Comparison of ENCODE assay signal across 37 cellular contexts in genomic region chr6:83827050-83827449, GRCh38. TPM values are rescaled to one million over a fixed set of nuclear protein-coding genes. Genes with fewer than 3 reads are reported as not detected.
A peak's percentile ranks its signal among the peaks of the same experiment; 100 is the strongest.
DNase-seq lines count a peak whose midpoint lies in the region; ATAC-seq, FAIRE-seq and TF ChIP-seq lines count a peak whose summit lies in the region.
"Had no signal": no experiment of that assay in that cellular context is flagged by ENCODE, and none has a peak within 500 bp of the region (broad histone marks: within the 10 kb centered on the region; RNA-seq: fewer than 3 reads in every experiment).

No MANE protein-coding gene starts in this region.

- H2BK5ac ChIP-seq in H1 (ENCODE audit: low read depth, low read length) (no peak overlapping the region), neuronal stem cell (ENCODE audit: low read length) (no peak overlapping the region)

- H3K4me3 ChIP-seq in GM23248, result no peak overlapping the region
- H3K4me3 ChIP-seq in NT2/D1 (ENCODE audit: insufficient read length, low read depth), result no peak overlapping the region
- H3K4me3 ChIP-seq in H1 (ENCODE audit: extremely low read depth in 1 of 4, insufficient read depth in 2 of 4, low read depth in 3 of 4, low read length in 4 of 4), result no peak overlapping the region
- H3K4me3 ChIP-seq in neuronal stem cell (ENCODE audit: low read length in 2 of 2), result no peak overlapping the region
- H3K4me3 ChIP-seq in gastroesophageal sphincter, result no peak overlapping the region
- H3K4me3 ChIP-seq: ascending aorta; BLaER1 treated with 17β-estradiol and CSF1 and Interleukin-3, amounts not matched to agents 10 nM and 100 nM; esophagus muscularis mucosa; smooth muscle cell; tibial nerve had no signal

- WGBS in GM23248 (ENCODE audit: low coverage in 1 of 2, low lambda C conversion rate in 2 of 2, missing lambda C conversion rate in 2 of 2), 2 experiments, result 42 to 46% methylated on average over 2 of the region's 2 CpGs
- WGBS in H1 (ENCODE audit: extremely low coverage in 1 of 2, insufficient coverage in 1 of 2, insufficient read length in 1 of 2, insufficient replicate concordance in 2 of 2, low coverage in 1 of 2, low lambda C conversion rate in 2 of 2, missing lambda C conversion rate in 1 of 2), 2 experiments, result 63% methylated on average over 2 of the region's 2 CpGs; no CpG with 5 or more reads in 1 of the 2 experiments
- no CpG with 5 or more reads among the region's 2 CpGs for WGBS in neuronal stem cell (ENCODE audit: extremely low coverage in 2 of 2, insufficient read length in 2 of 2, insufficient replicate concordance in 1 of 2), 2 donors
- WGBS in gastroesophageal sphincter (ENCODE audit: low coverage in 1 of 2), 2 donors, result 67 to 83% methylated on average over 1 of the region's 2 CpGs

- no peak overlapping the region for H2BK120ac ChIP-seq in H1 (replicated peaks; ENCODE audit: low read depth, low read length)
- no peak overlapping the region for H2BK120ac ChIP-seq in neuronal stem cell (ENCODE audit: low read depth, low read length)

- no peaks in the 10 kb centered on the region for H3K9me3 ChIP-seq in GM23248 (ENCODE audit: low read depth)
- no peaks in the 10 kb centered on the region for H3K9me3 ChIP-seq in NT2/D1 (ENCODE audit: insufficient read depth, low read length)
- H3K9me3 ChIP-seq in H1 (ENCODE audit: insufficient read depth in 2 of 2, low read depth in 1 of 2, low read length in 1 of 2), result no peaks in the 10 kb centered on the region; a peak in 1 of 4 replicates
- H3K9me3 ChIP-seq in neuronal stem cell (replicated peaks in 1 of 2; ENCODE audit: control insufficient read depth in 2 of 2, insufficient read depth in 1 of 2, low read depth in 1 of 2, low read length in 2 of 2), result no peaks in the 10 kb centered on the region
- no peaks in the 10 kb centered on the region for H3K9me3 ChIP-seq in gastroesophageal sphincter
- H3K9me3 ChIP-seq: ascending aorta; BLaER1 treated with 17β-estradiol and CSF1 and Interleukin-3, amounts not matched to agents 10 nM and 100 nM; esophagus muscularis mucosa; tibial nerve had no signal

- no peak overlapping the region for H3K9ac ChIP-seq in GM23248
- no peak overlapping the region for H3K9ac ChIP-seq in NT2/D1 (ENCODE audit: insufficient read length, low read depth)
- no peak overlapping the region for H3K9ac ChIP-seq in H1 (replicated peaks in 1 of 4; ENCODE audit: extremely low read depth in 1 of 4, low read depth in 3 of 4, low read length in 3 of 4)
- H3K9ac ChIP-seq in neuronal stem cell (ENCODE audit: low read depth, low read length, poor library complexity), result no peak overlapping the region
- H3K9ac ChIP-seq: BLaER1 treated with 17β-estradiol and CSF1 and Interleukin-3, amounts not matched to agents 10 nM and 100 nM had no signal

- no peak overlapping the region for H3K56ac ChIP-seq in H1 (replicated peaks; ENCODE audit: insufficient read length, low read depth, low read length)

- H4K8ac ChIP-seq in H1 (ENCODE audit: extremely low read depth, insufficient read depth, low read length) (no peak overlapping the region), neuronal stem cell (ENCODE audit: low read depth, low read length) (no peak overlapping the region)

- H4K20me1 ChIP-seq in GM23248 (ENCODE audit: insufficient read depth) (no peaks in the 10 kb centered on the region), H1 (replicated peaks in 1 of 2; ENCODE audit: control insufficient read depth in 1 of 2, insufficient read depth in 2 of 2, low read length in 2 of 2) (no peaks in the 10 kb centered on the region)
- H4K20me1 ChIP-seq: BLaER1 treated with 17β-estradiol and CSF1 and Interleukin-3, amounts not matched to agents 10 nM and 100 nM had no signal

- CTCF ChIA-PET in H1 (lab: Charles Lee; ENCODE audit: partially characterized antibody), result interaction anchor here (1.1 to 1.2 kb wide), 3 partner anchors 8 to 22 kb away, joined by 3 to 5 read pairs (median 3); no protein-coding TSS in a partner anchor

- H3K79me1 ChIP-seq in H1 (ENCODE audit: low read depth, low read length) (no peaks in the 10 kb centered on the region), neuronal stem cell (ENCODE audit: low read depth, low read length) (no peaks in the 10 kb centered on the region)

- TF ChIP-seq EP300 in H1 (IDR thresholded peaks at IDR 0.05; ENCODE audit: borderline replicate concordance in 1 of 2, low read depth in 2 of 2, low read length in 2 of 2), result no peak
- TF ChIP-seq EP300 in gastroesophageal sphincter (IDR thresholded peaks at IDR 0.05), result no peak

- H3K27me3 ChIP-seq in GM23248 (replicated peaks; ENCODE audit: insufficient read depth) (no peaks in the 10 kb centered on the region), NT2/D1 (ENCODE audit: insufficient read depth, insufficient read length) (no peaks in the 10 kb centered on the region), H1 (replicated peaks in 1 of 4; ENCODE audit: control insufficient read depth in 3 of 4, extremely low read depth in 1 of 4, insufficient read depth in 3 of 4, low read length in 3 of 4) (no peaks in the 10 kb centered on the region), neuronal stem cell (ENCODE audit: control insufficient read depth in 3 of 3, insufficient read depth in 3 of 3, low read depth in 1 of 3, low read length in 3 of 3) (no peaks in the 10 kb centered on the region), gastroesophageal sphincter (no peaks in the 10 kb centered on the region)
- H3K27me3 ChIP-seq: ascending aorta; BLaER1 treated with 17β-estradiol and CSF1 and Interleukin-3, amounts not matched to agents 10 nM and 100 nM; esophagus muscularis mucosa; tibial nerve had no signal

- H4K91ac ChIP-seq in H1 (replicated peaks; ENCODE audit: insufficient read length, low read length) (no peak overlapping the region), neuronal stem cell (ENCODE audit: low read depth, low read length, poor library complexity) (no peak overlapping the region)

- H3K27ac ChIP-seq in GM23248, result no peak overlapping the region
- no peak overlapping the region for H3K27ac ChIP-seq in H1 (ENCODE audit: low read depth, low read length)
- H3K27ac ChIP-seq in neuronal stem cell (replicated peaks; ENCODE audit: low read length), result no peak overlapping the region
- H3K27ac ChIP-seq in gastroesophageal sphincter, result no peak overlapping the region
- H3K27ac ChIP-seq: ascending aorta; BLaER1 treated with 17β-estradiol and CSF1 and Interleukin-3, amounts not matched to agents 10 nM and 100 nM; esophagus muscularis mucosa; tibial nerve had no signal

- intact Hi-C loops in sciatic nerve (cut with DNase I), result no loop called here

- H2BK15ac ChIP-seq in H1 (ENCODE audit: low read length) (no peak overlapping the region), neuronal stem cell (ENCODE audit: low read length) (no peak overlapping the region)

- H3K4me2 ChIP-seq in GM23248 (ENCODE audit: unreplicated experiment) (no peak overlapping the region), H1 (ENCODE audit: insufficient read depth in 1 of 2, low read depth in 2 of 2, low read length in 2 of 2) (peak overlapping the region in 1 of 2 experiments; percentile 18; a peak in 1 of 4 replicates), neuronal stem cell (ENCODE audit: insufficient read depth, low read length, poor library complexity, severe bottlenecking) (no peak overlapping the region)
- H3K4me2 ChIP-seq: BLaER1 treated with 17β-estradiol and CSF1 and Interleukin-3, amounts not matched to agents 10 nM and 100 nM; smooth muscle cell had no signal

- TF ChIP-seq POLR2A in H1 (IDR thresholded peaks at IDR 0.05; ENCODE audit: control extremely low read depth in 1 of 2, low read depth in 2 of 2, low read length in 2 of 2) (no peak), gastroesophageal sphincter (IDR thresholded peaks at IDR 0.05) (no peak)

- TF ChIP-seq CTCF in H1 (IDR thresholded peaks at IDR 0.05; ENCODE audit: control extremely low read depth in 1 of 3, insufficient read depth in 1 of 3, low read depth in 1 of 3, low read length in 3 of 3) (no peak), gastroesophageal sphincter (IDR thresholded peaks at IDR 0.05) (no peak)

- H3K4me1 ChIP-seq in GM23248 (ENCODE audit: insufficient read depth), result no peaks in the 10 kb centered on the region
- no peaks in the 10 kb centered on the region for H3K4me1 ChIP-seq in NT2/D1 (ENCODE audit: insufficient read depth, insufficient read length)
- H3K4me1 ChIP-seq in H1 (replicated peaks in 1 of 4; ENCODE audit: control insufficient read depth in 3 of 4, insufficient read depth in 4 of 4, low read length in 3 of 4), result peaks cover 0 to 5% (median 1%) of the 10 kb centered on the region in 4 experiments; a peak in 1 of 7 replicates
- H3K4me1 ChIP-seq in neuronal stem cell (ENCODE audit: control insufficient read depth in 2 of 2, insufficient read depth in 1 of 2, low read depth in 1 of 2, low read length in 2 of 2), result peaks cover 3 to 5% of the 10 kb centered on the region in 2 donors
- H3K4me1 ChIP-seq in gastroesophageal sphincter, result peaks cover 0 to 10% (median 0%) of the 10 kb centered on the region in 3 donors
- H3K4me1 ChIP-seq: ascending aorta; BLaER1 treated with 17β-estradiol and CSF1 and Interleukin-3, amounts not matched to agents 10 nM and 100 nM; tibial nerve had no signal

- H3K4ac ChIP-seq in H1 (replicated peaks; ENCODE audit: insufficient read length, low read depth, low read length) (no peak overlapping the region), neuronal stem cell (ENCODE audit: low read length) (no peak overlapping the region)

- no peak overlapping the region for H3K14ac ChIP-seq in H1 (ENCODE audit: insufficient read length)
- no peak overlapping the region for H3K14ac ChIP-seq in neuronal stem cell (ENCODE audit: low read length)

- H3K9me2 ChIP-seq in GM23248 (ENCODE audit: insufficient read depth), result no peaks in the 10 kb centered on the region

- POLR2A ChIA-PET in H1 (lab: Charles Lee; ENCODE audit: partially characterized antibody), result no interaction called here

- no peak overlapping the region for H3K23ac ChIP-seq in H1 (ENCODE audit: insufficient read length)
- no peak overlapping the region for H3K23ac ChIP-seq in neuronal stem cell (ENCODE audit: low read depth, low read length, poor library complexity)

- in situ Hi-C loops in GM23248 (cut with MboI), result no loop called here

- H3K79me2 ChIP-seq in GM23248 (ENCODE audit: insufficient read depth) (no peaks in the 10 kb centered on the region), H1 (ENCODE audit: control insufficient read depth in 1 of 2, insufficient read depth in 2 of 2, low read length in 2 of 2) (no peaks in the 10 kb centered on the region)

- H2AFZ ChIP-seq in GM23248, result no peak overlapping the region
- H2AFZ ChIP-seq in H1 (ENCODE audit: low read length), result 0 out of 2 replicates have a peak overlapping the region, but pooled peaks have one; percentile 15
- peak overlapping the region; percentile 56 for H2AFZ ChIP-seq in neuronal stem cell (ENCODE audit: low read length)

- ATAC-seq in sciatic nerve (no peak), gastroesophageal sphincter (no peak), HG02610 (IDR thresholded peaks at IDR 0.05; ENCODE audit: unreplicated experiment) (no peak)
- ATAC-seq: activated CD8-positive, alpha-beta T cell treated with anti-CD3 and anti-CD28 coated beads, Interleukin-2, amount 10 ng/mL, durations not matched to agents 7 days and 5 days; naive thymus-derived CD8-positive, alpha-beta T cell had no signal

- H3K23me2 ChIP-seq in H1 (ENCODE audit: low read depth, low read length), result no peaks in the 10 kb centered on the region

- no peak overlapping the region for H3K18ac ChIP-seq in H1 (ENCODE audit: extremely low read depth, low read length)
- H3K18ac ChIP-seq in neuronal stem cell (ENCODE audit: low read length), result no peak overlapping the region

- H4K5ac ChIP-seq in H1 (ENCODE audit: insufficient read length, low read depth, low read length), result no peak overlapping the region

- no peaks in the 10 kb centered on the region for H3F3A ChIP-seq in GM23248 (ENCODE audit: insufficient read depth)

- no peak overlapping the region for H2BK20ac ChIP-seq in H1 (ENCODE audit: low read length)

- H3K36me3 ChIP-seq in GM23248 (ENCODE audit: low read depth) (no peaks in the 10 kb centered on the region), NT2/D1 (ENCODE audit: insufficient read depth, insufficient read length, low read length) (no peaks in the 10 kb centered on the region), H1 (ENCODE audit: control insufficient read depth in 2 of 4, insufficient read depth in 4 of 4, low read length in 3 of 4) (no peaks in the 10 kb centered on the region), neuronal stem cell (replicated peaks in 1 of 2; ENCODE audit: control insufficient read depth in 2 of 2, insufficient read depth in 2 of 2, low read length in 2 of 2) (no peaks in the 10 kb centered on the region), gastroesophageal sphincter (no peaks in the 10 kb centered on the region)
- H3K36me3 ChIP-seq: ascending aorta; BLaER1 treated with 17β-estradiol and CSF1 and Interleukin-3, amounts not matched to agents 10 nM and 100 nM; esophagus muscularis mucosa; tibial nerve had no signal

- no peak for FAIRE-seq in H1 (lab: Jason Lieb, UNC)
- FAIRE-seq: frontal cortex, islet of Langerhans, RCC 7860, TTC549 had no signal

- H2BK12ac ChIP-seq in H1 (ENCODE audit: low read depth, low read length), result no peak overlapping the region
- H2BK12ac ChIP-seq in neuronal stem cell (ENCODE audit: low read length), result no peak overlapping the region

- H2AK5ac ChIP-seq in H1 (ENCODE audit: low read depth, low read length), result no peak overlapping the region
- H2AK5ac ChIP-seq in neuronal stem cell (ENCODE audit: low read depth, low read length), result no peak overlapping the region

- TF ChIP-seq RAD21 in H1 (IDR thresholded peaks at IDR 0.05 in 1 of 2, conservative IDR thresholded peaks at IDR 0.05 in 1 of 2; ENCODE audit: low read depth in 2 of 2, low read length in 2 of 2), result no peak

- DNase-seq in GM23248 (peak; percentile 7), NT2/D1 (ENCODE audit: low read depth, low spot score) (peak; percentile 15), H1 (ENCODE audit: low read depth in 1 of 2, low spot score in 2 of 2) (no peak), neuronal stem cell (ENCODE audit: low spot score) (no peak), occipital lobe (lab: John Stamatoyannopoulos, UW) (no peak), sciatic nerve (ENCODE audit: low spot score) (no peak)
- DNase-seq: activated CD4-positive, alpha-beta T cell treated with anti-CD3 and anti-CD28 coated beads for 1 hour; activated CD8-positive, alpha-beta T cell treated with anti-CD3 and anti-CD28 coated beads, Interleukin-2, amount 10 ng/mL, durations not matched to agents 7 days and 5 days; activated effector memory CD4-positive, alpha-beta T cell treated with anti-CD3 and anti-CD28 coated beads, Interleukin-2, amount 50 U/mL, for 16 hours; activated naive CD8-positive, alpha-beta T cell treated with anti-CD3 and anti-CD28 coated beads, Interleukin-2, amount 10 ng/mL, durations not matched to agents 7 days and 5 days; activated T-cell treated with anti-CD3 and anti-CD28 coated beads for 4 hours; COR-L47; DMS53; endodermal cell; GF-D8; hippocampal formation; naive thymus-derived CD8-positive, alpha-beta T cell; NCI-H1048; NCI-H1694 treated with DMSO at 0.1 percent for 48 hours; NCI-H2171 treated with DMSO at 0.1 percent for 48 hours; NCI-H526; retina; stimulated activated CD4-positive, alpha-beta T cell treated with anti-CD3 and anti-CD28 coated beads, Interleukin-2, amount 100 ng/mL, for 24 hours had no signal

RNA-seq across cellular contexts. Expression of gene RIPPLY2, which starts 26.1 kb away (rescaled TPM):
- not detected in 2 replicates for total RNA-seq in GM23248 (2014; rRNA removed; shearing (Covaris generic))
- not detected in 2 replicates for polyA plus RNA-seq in GM23248 (2016; fragmentation: Nextera tagmentation; extraction: Ambion mirVana)
- total RNA-seq in H1 (2021; fragmentation: NEBNext Ultra II Directional; extraction: Animal tissue kit (Norgen Biotek cat#: 25700)), result 0.74 and 1.9 TPM in 2 replicates
- polyA plus RNA-seq in H1 (2011; rRNA removed), result 1.3 and 1.5 TPM in 2 replicates
- 1.7 TPM for polyA plus RNA-seq in H1 (2011; cell fraction: cytosol; rRNA removed)
- 0.19 TPM for polyA plus RNA-seq in H1 (2011; cell fraction: nucleus; rRNA removed)
- 1.8 to 3.6 TPM (median 2.3 TPM) in 4 replicates for polyA plus RNA-seq in H1 (2012, experiment 1 of 2)
- 5.4 TPM for polyA plus RNA-seq in H1 (2012, experiment 2 of 2)
- polyA plus RNA-seq in H1 (2013, experiment 1 of 2), result 1.5 TPM
- 1.6 TPM for polyA plus RNA-seq in H1 (2013, experiment 2 of 2)
- polyA minus RNA-seq in H1 (2011; rRNA and poly(A)+ RNA removed), result 0.27 TPM in 1 of 2 replicates, not detected in the other
- not detected for polyA minus RNA-seq in H1 (2011; cell fraction: cytosol; rRNA and poly(A)+ RNA removed)
- 1.3 TPM for polyA minus RNA-seq in H1 (2011; cell fraction: nucleus; rRNA and poly(A)+ RNA removed)
- polyA plus RNA-seq in neuronal stem cell (2013, experiment 1 of 2), result 0.43 TPM
- polyA plus RNA-seq in neuronal stem cell (2013, experiment 2 of 2), result 0.37 TPM
- total RNA-seq in occipital lobe, result 12.9 TPM
- 0.80 TPM for total RNA-seq in sciatic nerve
- total RNA-seq in gastroesophageal sphincter, result 1 to 10 TPM in 1 of 4 donors, not detected in 3; 2.3 TPM
- total RNA-seq: activated CD8-positive, alpha-beta T cell treated with anti-CD3 and anti-CD28 coated beads, Interleukin-2, amount 10 ng/mL, durations not matched to agents 7 days and 5 days; activated naive CD8-positive, alpha-beta T cell treated with anti-CD3 and anti-CD28 coated beads, Interleukin-2, amount 10 ng/mL, durations not matched to agents 7 days and 5 days; ascending aorta; esophagus muscularis mucosa; liver; naive thymus-derived CD8-positive, alpha-beta T cell; osteocyte; smooth muscle cell; T-helper 1 cell treated with Interleukin-12 subunit alpha and Interleukin-12 subunit beta and Interleukin-4 antibody, amounts not matched to agents 30 ng/mL and 1 ng/mL, for 36 hours had no signal
- polyA plus RNA-seq: liver; naive thymus-derived CD8-positive, alpha-beta T cell; smooth muscle cell had no signal

RNA-seq across cellular contexts. Expression of gene CYB5R4, which starts 32.4 kb away (rescaled TPM):
- 4.1 and 26.7 TPM in 2 replicates for total RNA-seq in GM23248 (2014; rRNA removed; shearing (Covaris generic))
- 15.8 and 17.5 TPM in 2 replicates for polyA plus RNA-seq in GM23248 (2016; fragmentation: Nextera tagmentation; extraction: Ambion mirVana)
- total RNA-seq in H1 (2021; fragmentation: NEBNext Ultra II Directional; extraction: Animal tissue kit (Norgen Biotek cat#: 25700)), result 14.6 TPM in 2 replicates
- polyA plus RNA-seq in H1 (2011; rRNA removed), result 0.75 and 2.8 TPM in 2 replicates
- 3.9 TPM for polyA plus RNA-seq in H1 (2011; cell fraction: cytosol; rRNA removed)
- polyA plus RNA-seq in H1 (2011; cell fraction: nucleus; rRNA removed), result 0.94 TPM
- 5.9 to 8.8 TPM (median 6.6 TPM) in 4 replicates for polyA plus RNA-seq in H1 (2012, experiment 1 of 2)
- 0.37 TPM for polyA plus RNA-seq in H1 (2012, experiment 2 of 2)
- polyA plus RNA-seq in H1 (2013, experiment 1 of 2), result 3.4 TPM
- polyA plus RNA-seq in H1 (2013, experiment 2 of 2), result 4.1 TPM
- polyA minus RNA-seq in H1 (2011; rRNA and poly(A)+ RNA removed), result 2.2 and 5.2 TPM in 2 replicates
- 6.5 TPM for polyA minus RNA-seq in H1 (2011; cell fraction: cytosol; rRNA and poly(A)+ RNA removed)
- polyA minus RNA-seq in H1 (2011; cell fraction: nucleus; rRNA and poly(A)+ RNA removed), result 5.3 TPM
- polyA plus RNA-seq in neuronal stem cell (2013, experiment 1 of 2), result 5.9 TPM
- polyA plus RNA-seq in neuronal stem cell (2013, experiment 2 of 2), result 7.0 TPM
- total RNA-seq in occipital lobe, result 13.7 TPM
- 18.1 TPM for total RNA-seq in sciatic nerve
- total RNA-seq in gastroesophageal sphincter, result 10 to 100 TPM; 16.0 to 32.4 (median 20.8) TPM

Comparison
In these comparisons a context has a peak if more than half of its experiments do, and no peak if none do; other contexts are left out.
1. DNase-seq: peak in GM23248 (single experiment) and NT2/D1 (single experiment); none in H1 (0 of 2), neuronal stem cell (single experiment), occipital lobe (single experiment) and sciatic nerve (single experiment).